8 cellular contexts compared by ENCODE assay signal in the genomic region with DNA sequence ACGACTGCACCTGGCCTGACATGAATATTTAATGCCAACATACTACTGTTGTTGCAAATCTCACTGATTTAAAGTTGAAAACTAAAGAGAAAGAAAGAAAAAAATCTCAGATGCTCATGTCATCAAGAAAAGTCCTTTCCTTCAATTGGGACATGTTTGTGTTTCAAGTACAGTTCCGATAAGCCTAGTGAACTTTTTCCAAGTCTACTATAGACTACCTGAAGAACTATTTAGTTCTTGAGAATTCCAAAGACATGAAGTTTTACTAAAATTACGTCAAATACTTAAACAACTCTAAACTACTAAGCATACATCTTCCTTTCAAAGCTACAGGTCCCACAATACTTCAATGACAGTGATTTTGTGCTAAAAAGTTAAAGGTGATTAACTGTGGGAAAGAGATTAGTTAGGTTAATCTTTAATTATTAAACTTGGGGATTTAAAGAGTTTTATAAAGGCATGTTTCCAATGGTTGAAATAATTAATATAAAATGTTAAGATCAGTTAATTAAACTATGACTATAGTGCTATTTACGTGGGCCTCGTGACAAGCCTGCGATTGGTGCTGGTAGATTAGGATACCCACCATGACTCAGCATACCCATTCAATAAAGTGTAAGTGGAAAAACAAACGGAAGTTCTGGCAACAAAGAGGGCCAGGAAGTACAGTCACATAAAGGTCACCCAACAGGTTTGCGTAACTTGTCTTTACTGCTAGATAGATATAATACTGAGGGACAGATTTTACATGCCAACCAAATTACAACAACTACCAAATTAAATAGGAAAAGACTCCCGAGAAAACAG. TPM values are rescaled to one million over a fixed set of nuclear protein-coding genes. Genes with fewer than 3 reads are reported as not detected.
DNase-seq lines count a peak whose midpoint lies in the region; ATAC-seq, FAIRE-seq and TF ChIP-seq lines count a peak whose summit lies in the region.
"Had no signal": no experiment of that assay in that cellular context is flagged by ENCODE, and none has a peak within 500 bp of the region (broad histone marks: within the 10 kb centered on the region; RNA-seq: fewer than 3 reads in every experiment).

No MANE protein-coding gene starts in this region.

- intact Hi-C loops in PC-9 (cut with micrococcal nuclease; ENCODE audit: unreplicated experiment): loop anchor here (5.0 kb wide), 1 partner anchor 144 kb away; no protein-coding TSS in a partner anchor
- intact Hi-C loops in sciatic nerve (cut with DNase I): loop anchor here (10.0 kb wide), 1 partner anchor 47 kb away; no protein-coding TSS in a partner anchor

- no peak for TF ChIP-seq POLR2A in GM12891 (IDR thresholded peaks at IDR 0.05; ENCODE audit: low read depth, low read length)

- H3K27me3 Mint-ChIP-seq in osteocyte (ENCODE audit: unreplicated experiment): no peaks in the 10 kb centered on the region

- H4K20me1 ChIP-seq in PC-9 (ENCODE audit: insufficient read depth): no peaks in the 10 kb centered on the region

- CTCF ChIA-PET in PC-9 (lab: Charles Lee): no interaction called here

- 0 out of 2 replicates have a peak, but pooled peaks cover 4% of the 10 kb centered on the region for H3K9me3 ChIP-seq in PC-9 (ENCODE audit: insufficient read depth, low read depth)

- no peaks in the 10 kb centered on the region for H3K9me3 Mint-ChIP-seq in osteocyte (ENCODE audit: unreplicated experiment)

- peaks cover 6% of the 10 kb centered on the region for H3F3A ChIP-seq in PC-9 (ENCODE audit: insufficient read depth, low read depth)

- H3K79me2 ChIP-seq in PC-9 (ENCODE audit: low read depth): no peaks in the 10 kb centered on the region

- POLR2A ChIA-PET in PC-9 (lab: Charles Lee; ENCODE audit: unreplicated experiment): no interaction called here

- H3K36me3 ChIP-seq in PC-9 (ENCODE audit: low read depth): peaks cover 7% of the 10 kb centered on the region; the same call in 1 of the 2 replicates

- H3K4me1 ChIP-seq in PC-9 (replicated peaks; ENCODE audit: insufficient read depth): peaks cover 39% of the 10 kb centered on the region

- no peaks in the 10 kb centered on the region for H3K4me1 Mint-ChIP-seq in osteocyte (ENCODE audit: unreplicated experiment)

- no peak for TF ChIP-seq CTCF in PC-9 (conservative IDR thresholded peaks at IDR 0.05)
- no peak for TF ChIP-seq CTCF in osteocyte (IDR thresholded peaks at IDR 0.05)

- no peak overlapping the region for H3K4me3 ChIP-seq in PC-9

- ATAC-seq in esophagus mucosa (peak; percentile 93), sciatic nerve (peak; percentile 32)

- no peak overlapping the region for H2AFZ ChIP-seq in PC-9

- H3K4me2 ChIP-seq in PC-9: peak overlapping the region; percentile 59

- no peak overlapping the region for H3K4me3 Mint-ChIP-seq in osteocyte (ENCODE audit: unreplicated experiment)

- H3K27me3 ChIP-seq in PC-9 (ENCODE audit: insufficient read depth, low read depth): no peaks in the 10 kb centered on the region

- no peak for FAIRE-seq in GM12891 (lab: Jason Lieb, UNC)

- no peaks in the 10 kb centered on the region for H3K9me2 ChIP-seq in PC-9 (ENCODE audit: insufficient read depth)

- peaks cover 56% of the 10 kb centered on the region for H3K36me3 Mint-ChIP-seq in osteocyte (ENCODE audit: unreplicated experiment)

- in situ Hi-C loops in G401 (cut with HindIII; ENCODE audit: low sequenced_read_pairs): no loop called here

- DNase-seq in HCEC 1CT (peak; percentile 83), PC-9 (peak; percentile 41 to 93), sciatic nerve (ENCODE audit: low spot score) (no peak), osteocyte (ENCODE audit: extremely low spot score, unreplicated experiment) (no peak), GM12891 (ENCODE audit: insufficient read length, low spot score) (no peak), G401 (ENCODE audit: low spot score) (no peak)
- DNase-seq: MM.1S had no signal

- H3K27ac Mint-ChIP-seq in osteocyte (ENCODE audit: unreplicated experiment): no peak overlapping the region

- peak overlapping the region; percentile 95 for H3K27ac ChIP-seq in PC-9

- TSS peak; percentile 14 for BruUV-seq in PC-9 (replicated peaks; lab: Mats Ljungman, UMichigan)

TF ChIP-seq in GM12891, 5 proteins besides CTCF, POLR2A, EP300 and RAD21:
- no peak for TF ChIP-seq POU2F2 (IDR thresholded peaks at IDR 0.05; ENCODE audit: low read depth, low read length)
- TF ChIP-seq SPI1 (IDR thresholded peaks at IDR 0.05; ENCODE audit: low read depth, low read length): no peak
- TF ChIP-seq PAX5 (IDR thresholded peaks at IDR 0.05; ENCODE audit: insufficient read depth, low read length, severe bottlenecking): no peak
TF ChIP-seq in GM12891: peak in this region for 0.

RNA-seq across cellular contexts. Expression of a gene that starts 55.5 kb away (rescaled TPM):
- 112 and 119 TPM in 2 replicates for total RNA-seq in PC-9 (2021)
- 72.6 TPM for total RNA-seq in esophagus mucosa
- total RNA-seq in sciatic nerve: 135 TPM
- 109 and 113 TPM in 2 replicates for total RNA-seq in osteocyte
- 1.6 TPM for polyA plus RNA-seq in GM12891 (2012; ENCODE audit: low read depth, missing spikeins)
- 6.4 and 12.3 TPM in 2 replicates for total RNA-seq in G401 (2014; rRNA removed; shearing (Covaris generic))

RNA-seq across cellular contexts. Expression of a gene that starts 55.9 kb away (rescaled TPM):
- 12.8 and 14.3 TPM in 2 replicates for total RNA-seq in PC-9 (2021)
- 46.2 TPM for total RNA-seq in esophagus mucosa
- 30.9 TPM for total RNA-seq in sciatic nerve
- total RNA-seq in osteocyte: 11.8 and 12.7 TPM in 2 replicates
- polyA plus RNA-seq in GM12891 (2012; ENCODE audit: low read depth, missing spikeins): 0.19 TPM
- 0.06 and 0.34 TPM in 2 replicates for total RNA-seq in G401 (2014; rRNA removed; shearing (Covaris generic))

Comparison
In these comparisons a context has a peak if more than half of its experiments do, and no peak if none do; other contexts are left out.
1. DNase-seq: peak in HCEC 1CT (single experiment) and PC-9 (2 of 2); none in sciatic nerve (single experiment), osteocyte (single experiment), GM12891 (single experiment) and G401 (single experiment).